In genomic region chr1:226551299-226551698, GRCh38 we compare ENCODE assay signal across 1 cellular context.
TF ChIP-seq lines count a peak whose summit lies in the region.

No MANE protein-coding gene starts in this region.

TF ChIP-seq in H1, 55 proteins besides CTCF, POLR2A, EP300 and RAD21 (continued from another document):
- TF ChIP-seq, protein P1, sequence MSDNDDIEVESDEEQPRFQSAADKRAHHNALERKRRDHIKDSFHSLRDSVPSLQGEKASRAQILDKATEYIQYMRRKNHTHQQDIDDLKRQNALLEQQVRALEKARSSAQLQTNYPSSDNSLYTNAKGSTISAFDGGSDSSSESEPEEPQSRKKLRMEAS (IDR thresholded peaks at IDR 0.05) = no peak
- TF ChIP-seq ZNF274 (IDR thresholded peaks at IDR 0.05; ENCODE audit: borderline replicate concordance, extremely low read depth, low read length) (no peak), TEAD4 (IDR thresholded peaks at IDR 0.05; ENCODE audit: low read depth, low read length) (no peak), JUN (IDR thresholded peaks at IDR 0.05; ENCODE audit: low read depth, low read length) (no peak), GTF2F1 (IDR thresholded peaks at IDR 0.05; ENCODE audit: borderline replicate concordance, low read depth, low read length) (no peak), EZH2 (IDR thresholded peaks at IDR 0.05; ENCODE audit: low read depth, low read length, severe bottlenecking) (no peak), SAP30 (IDR thresholded peaks at IDR 0.05; ENCODE audit: insufficient read depth, insufficient replicate concordance, low read length) (no peak)
- TF ChIP-seq, protein P2, sequence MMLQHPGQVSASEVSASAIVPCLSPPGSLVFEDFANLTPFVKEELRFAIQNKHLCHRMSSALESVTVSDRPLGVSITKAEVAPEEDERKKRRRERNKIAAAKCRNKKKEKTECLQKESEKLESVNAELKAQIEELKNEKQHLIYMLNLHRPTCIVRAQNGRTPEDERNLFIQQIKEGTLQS (IDR thresholded peaks at IDR 0.05; ENCODE audit: insufficient read depth, low read depth, low read length) = no peak
